In genomic region chr11:34953955-34954354, GRCh38 we compare ENCODE assay signal across 18 cellular contexts. TPM values are rescaled to one million over a fixed set of nuclear protein-coding genes. Genes with fewer than 3 reads are reported as not detected.
DNase-seq lines count a peak whose midpoint lies in the region; ATAC-seq, FAIRE-seq and TF ChIP-seq lines count a peak whose summit lies in the region.
"Had no signal": no experiment of that assay in that cellular context is flagged by ENCODE, and none has a peak within 500 bp of the region (broad histone marks: within the 10 kb centered on the region; RNA-seq: fewer than 3 reads in every experiment).

No MANE protein-coding gene starts in this region.

- H3K27me3 Mint-ChIP-seq in activated T-helper 17 cell treated with anti-CD3 and anti-CD28 coated beads, Interleukin-2, amount 50 U/mL, for 72 hours = no peaks in the 10 kb centered on the region
- H3K27me3 Mint-ChIP-seq: B cell; CD4-positive, alpha-beta T cell had no signal

- H3K9me3 ChIP-seq in HepG2 (ENCODE audit: low read length) (no peaks in the 10 kb centered on the region), right lobe of liver (no peaks in the 10 kb centered on the region)

- no peak overlapping the region for H3K9ac ChIP-seq in HepG2 (ENCODE audit: insufficient read depth, low read depth, low read length)

- H3K4me2 ChIP-seq in HepG2 (ENCODE audit: low read depth, low read length) = no peak overlapping the region

- POLR2A ChIA-PET in HepG2 (lab: Yijun Ruan, JAX) = no interaction called here

- H3K4me3 Mint-ChIP-seq in activated T-helper 17 cell treated with anti-CD3 and anti-CD28 coated beads, Interleukin-2, amount 50 U/mL, for 72 hours = no peak overlapping the region
- H3K4me3 Mint-ChIP-seq: B cell; CD4-positive, alpha-beta T cell had no signal

- in situ Hi-C loops in HepG2 (cut with HindIII; ENCODE audit: extremely low pct_ligation_motif_present, low pct_unique_long_range_greater_than_20kb) = no loop called here
- in situ Hi-C loops in brain microvascular endothelial cell (cut with HindIII; ENCODE audit: low pct_ligation_motif_present, low sequenced_read_pairs) = no loop called here

- TF ChIP-seq POLR2A in HepG2 (IDR thresholded peaks at IDR 0.05; ENCODE audit: insufficient read depth in 1 of 2, low read depth in 2 of 2, low read length in 2 of 2) (no peak), right lobe of liver (IDR thresholded peaks at IDR 0.05) (no peak)

- DNase-seq in HepG2 (ENCODE audit: low spot score) (no peak), right lobe of liver (no peak), foreskin keratinocyte (no peak), SHP77 (lab: John Stamatoyannopoulos, UW) (no peak), brain microvascular endothelial cell (no peak)
- DNase-seq: C1 segment of cervical spinal cord; Calu3; CD4-positive, alpha-beta T cell; DMS 273 treated with DMSO at 0.1 percent for 48 hours; GDM1 had no signal

- intact Hi-C loops in HepG2 (cut with micrococcal nuclease; ENCODE audit: unreplicated experiment) = no loop called here
- intact Hi-C loops in right lobe of liver (cut with DNase I) = no loop called here

- TF ChIP-seq EP300 in HepG2 (IDR thresholded peaks at IDR 0.05; ENCODE audit: low read depth in 2 of 2, low read length in 2 of 2) = no peak
- TF ChIP-seq EP300 in HepG2 (CRISPR knock-in tag; IDR thresholded peaks at IDR 0.05; ENCODE audit: borderline replicate concordance) = no peak

- no peak for ATAC-seq in HepG2
- no peak for ATAC-seq in right lobe of liver
- peak; percentile 50 for ATAC-seq in activated T-helper 17 cell treated with anti-CD3 and anti-CD28 coated beads, Interleukin-2, amount 50 U/mL, for 72 hours (replicated peaks)
- ATAC-seq in foreskin keratinocyte = peak; percentile 23
- no peak for ATAC-seq in GM18873 (IDR thresholded peaks at IDR 0.05; ENCODE audit: low FRiP score, unreplicated experiment)
- ATAC-seq: HCT116 had no signal

- H3K27ac ChIP-seq in HepG2 (ENCODE audit: extremely low read length, insufficient read depth, low read length) (no peak overlapping the region), right lobe of liver (no peak overlapping the region), foreskin keratinocyte (no peak overlapping the region), brain microvascular endothelial cell (no peak overlapping the region)

- no peaks in the 10 kb centered on the region for H3K9me3 Mint-ChIP-seq in activated T-helper 17 cell treated with anti-CD3 and anti-CD28 coated beads, Interleukin-2, amount 50 U/mL, for 72 hours
- H3K9me3 Mint-ChIP-seq: CD4-positive, alpha-beta T cell had no signal

- no peaks in the 10 kb centered on the region for H3K27me3 ChIP-seq in HepG2 (ENCODE audit: control insufficient read depth in 1 of 2, insufficient read depth in 2 of 2, low read length in 2 of 2)
- H3K27me3 ChIP-seq in right lobe of liver = no peaks in the 10 kb centered on the region
- no peaks in the 10 kb centered on the region for H3K27me3 ChIP-seq in foreskin keratinocyte
- no peaks in the 10 kb centered on the region for H3K27me3 ChIP-seq in brain microvascular endothelial cell (replicated peaks)

- no peak overlapping the region for H2AFZ ChIP-seq in HepG2 (ENCODE audit: low read length)

- no peaks in the 10 kb centered on the region for H3K4me1 ChIP-seq in HepG2 (ENCODE audit: insufficient read depth, low read length)
- peaks cover 0 to 4% (median under 1%) of the 10 kb centered on the region in 4 donors for H3K4me1 ChIP-seq in right lobe of liver
- no peaks in the 10 kb centered on the region for H3K4me1 ChIP-seq in foreskin keratinocyte

- no peak for TF ChIP-seq RAD21 in HepG2 (CRISPR knock-in tag; IDR thresholded peaks at IDR 0.05)

- 100% methylated on average over 1 of the region's 1 CpG for WGBS in HepG2 (ENCODE audit: low lambda C conversion rate)
- WGBS in right lobe of liver (ENCODE audit: insufficient coverage, low coverage, low lambda C conversion rate, missing lambda C conversion rate) = 84% methylated on average over 1 of the region's 1 CpG

- H3K4me1 Mint-ChIP-seq in activated T-helper 17 cell treated with anti-CD3 and anti-CD28 coated beads, Interleukin-2, amount 50 U/mL, for 72 hours = peaks cover 6% of the 10 kb centered on the region
- H3K4me1 Mint-ChIP-seq: B cell had no signal

- no peak overlapping the region for H3K27ac Mint-ChIP-seq in activated T-helper 17 cell treated with anti-CD3 and anti-CD28 coated beads, Interleukin-2, amount 50 U/mL, for 72 hours
- H3K27ac Mint-ChIP-seq: B cell; CD4-positive, alpha-beta T cell had no signal

- peaks cover 3 to 30% of the 10 kb centered on the region in 2 experiments; a peak in 4 of 5 replicates for H3K36me3 ChIP-seq in HepG2 (replicated peaks in 1 of 2; ENCODE audit: control insufficient read depth in 1 of 2, insufficient read depth in 2 of 2, low read length in 2 of 2)
- no peaks in the 10 kb centered on the region for H3K36me3 ChIP-seq in right lobe of liver
- H3K36me3 ChIP-seq in brain microvascular endothelial cell (replicated peaks) = no peaks in the 10 kb centered on the region

- H3K4me3 ChIP-seq in HepG2 (replicated peaks in 1 of 3; ENCODE audit: insufficient read depth in 1 of 3, low read depth in 2 of 3, low read length in 3 of 3) (no peak overlapping the region), right lobe of liver (no peak overlapping the region), brain microvascular endothelial cell (ENCODE audit: low read depth, low read length) (no peak overlapping the region)

- CTCF ChIA-PET in HepG2 (lab: Yijun Ruan, JAX; ENCODE audit: low intra/inter-chr PET ratio, low total read pairs) = no interaction called here

- no TSS peak for BruUV-seq in HepG2 (replicated peaks; lab: Mats Ljungman, UMichigan)

- H3K79me2 ChIP-seq in HepG2 (ENCODE audit: insufficient read depth, low read length) = peaks cover 3% of the 10 kb centered on the region

- no peak for TF ChIP-seq CTCF in HepG2 (CRISPR knock-in tag; IDR thresholded peaks at IDR 0.05)
- TF ChIP-seq CTCF in right lobe of liver (IDR thresholded peaks at IDR 0.05) = no peak
- TF ChIP-seq CTCF in foreskin keratinocyte (conservative IDR thresholded peaks at IDR 0.05) = no peak
- no peak for TF ChIP-seq CTCF in brain microvascular endothelial cell (IDR thresholded peaks at IDR 0.05; ENCODE audit: low read depth, low read length, missing control alignments)

- H3K36me3 Mint-ChIP-seq in activated T-helper 17 cell treated with anti-CD3 and anti-CD28 coated beads, Interleukin-2, amount 50 U/mL, for 72 hours (ENCODE audit: low read depth) = peaks cover 26% of the 10 kb centered on the region

- H4K20me1 ChIP-seq in HepG2 (ENCODE audit: insufficient read depth, low read length) = peaks cover 2% of the 10 kb centered on the region; the same call in 1 of the 2 replicates

- FAIRE-seq in HepG2 (lab: Jason Lieb, UNC) = no peak
- FAIRE-seq: A204.1, GM19239, H54, HTR-8/SVneo had no signal

RNA-seq across cellular contexts. Expression of gene PDHX, which starts 37.5 kb away (rescaled TPM):
- 73.8 and 106 TPM in 2 replicates for total RNA-seq in HepG2 (2016; rRNA removed; fragmentation: Illumina TruSeq; extraction: Trizol)
- total RNA-seq in HepG2 (2016; cell fraction: cytosol; rRNA removed; fragmentation: Illumina TruSeq; extraction: Trizol; ENCODE audit: low read depth) = 41.6 and 44.1 TPM in 2 replicates
- 72.5 and 104 TPM in 2 replicates for total RNA-seq in HepG2 (2016; cell fraction: insoluble cytoplasmic fraction; rRNA removed; fragmentation: Illumina TruSeq; extraction: Trizol)
- total RNA-seq in HepG2 (2016; cell fraction: membrane; rRNA removed; fragmentation: Illumina TruSeq; extraction: Trizol) = 37.7 and 42.3 TPM in 2 replicates
- total RNA-seq in HepG2 (2016; cell fraction: nucleus; rRNA removed; fragmentation: Illumina TruSeq; extraction: Trizol) = 43.0 and 44.2 TPM in 2 replicates
- 32.9 and 41.0 TPM in 2 replicates for polyA plus RNA-seq in HepG2 (2011; rRNA removed)
- 24.4 and 27.6 TPM in 2 replicates for polyA plus RNA-seq in HepG2 (2011; cell fraction: cytosol; rRNA removed)
- 15.3 and 16.3 TPM in 2 replicates for polyA plus RNA-seq in HepG2 (2011; cell fraction: nucleus; rRNA removed)
- polyA plus RNA-seq in HepG2 (2012) = 35.7 and 57.8 TPM in 2 replicates
- polyA plus RNA-seq in HepG2 (2016; cell fraction: cytosol; fragmentation: Illumina TruSeq; extraction: Trizol; ENCODE audit: low read depth) = 6.3 and 6.7 TPM in 2 replicates
- 95.4 and 97.5 TPM in 2 replicates for polyA plus RNA-seq in HepG2 (2016; cell fraction: insoluble cytoplasmic fraction; fragmentation: Illumina TruSeq; extraction: Trizol; ENCODE audit: low read depth)
- 14.4 and 16.3 TPM in 2 replicates for polyA plus RNA-seq in HepG2 (2016; cell fraction: membrane; fragmentation: Illumina TruSeq; extraction: Trizol; ENCODE audit: low read depth)
- polyA plus RNA-seq in HepG2 (2016; cell fraction: nucleus; fragmentation: Illumina TruSeq; extraction: Trizol; ENCODE audit: insufficient read depth, low read depth) = 43.7 and 45.9 TPM in 2 replicates
- 30.6 and 40.4 TPM in 2 replicates for polyA minus RNA-seq in HepG2 (2011; rRNA and poly(A)+ RNA removed; ENCODE audit: low replicate concordance)
- 38.4 and 43.3 TPM in 2 replicates for polyA minus RNA-seq in HepG2 (2011; cell fraction: cytosol; rRNA and poly(A)+ RNA removed)
- polyA minus RNA-seq in HepG2 (2011; cell fraction: nucleus; rRNA and poly(A)+ RNA removed) = 67.5 and 80.9 TPM in 2 replicates
- total RNA-seq in right lobe of liver = 10 to 100 TPM; 21.3 to 31.3 (median 28.8) TPM
- total RNA-seq in activated T-helper 17 cell treated with anti-CD3 and anti-CD28 coated beads, Interleukin-2, amount 50 U/mL, for 72 hours = 10 to 100 TPM; 23.9 to 28.2 TPM
- 26.3 and 29.7 TPM in 2 replicates for total RNA-seq in foreskin keratinocyte
- 11.6 and 14.4 TPM in 2 replicates for polyA plus RNA-seq in foreskin keratinocyte

RNA-seq across cellular contexts. Expression of gene APIP, which starts 37.8 kb away (rescaled TPM):
- total RNA-seq in HepG2 (2016; rRNA removed; fragmentation: Illumina TruSeq; extraction: Trizol) (31.0 and 41.8 TPM in 2 replicates), right lobe of liver (10 to 100 TPM in 5 of 6 experiments, 1 to 10 TPM in 1; 9.4 to 19.7 (median 14.5) TPM), foreskin keratinocyte (17.1 and 18.0 TPM in 2 replicates)
- 9.9 and 10.1 TPM in 2 replicates for total RNA-seq in HepG2 (2016; cell fraction: cytosol; rRNA removed; fragmentation: Illumina TruSeq; extraction: Trizol; ENCODE audit: low read depth)
- total RNA-seq in HepG2 (2016; cell fraction: insoluble cytoplasmic fraction; rRNA removed; fragmentation: Illumina TruSeq; extraction: Trizol) = 31.4 and 48.5 TPM in 2 replicates
- total RNA-seq in HepG2 (2016; cell fraction: membrane; rRNA removed; fragmentation: Illumina TruSeq; extraction: Trizol) = 14.2 and 15.9 TPM in 2 replicates
- total RNA-seq in HepG2 (2016; cell fraction: nucleus; rRNA removed; fragmentation: Illumina TruSeq; extraction: Trizol) = 15.4 and 16.1 TPM in 2 replicates
- polyA plus RNA-seq in HepG2 (2011; rRNA removed) (10.9 and 16.9 TPM in 2 replicates), foreskin keratinocyte (13.9 and 15.9 TPM in 2 replicates)
- polyA plus RNA-seq in HepG2 (2011; cell fraction: cytosol; rRNA removed) = 10.8 and 10.9 TPM in 2 replicates
- polyA plus RNA-seq in HepG2 (2011; cell fraction: nucleus; rRNA removed) = 2.8 and 5.2 TPM in 2 replicates
- 17.8 and 20.5 TPM in 2 replicates for polyA plus RNA-seq in HepG2 (2012)
- polyA plus RNA-seq in HepG2 (2016; cell fraction: cytosol; fragmentation: Illumina TruSeq; extraction: Trizol; ENCODE audit: low read depth) = 7.2 and 8.5 TPM in 2 replicates
- polyA plus RNA-seq in HepG2 (2016; cell fraction: insoluble cytoplasmic fraction; fragmentation: Illumina TruSeq; extraction: Trizol; ENCODE audit: low read depth) = 65.8 and 75.5 TPM in 2 replicates
- polyA plus RNA-seq in HepG2 (2016; cell fraction: membrane; fragmentation: Illumina TruSeq; extraction: Trizol; ENCODE audit: low read depth) = 14.5 and 15.3 TPM in 2 replicates
- 26.8 and 31.3 TPM in 2 replicates for polyA plus RNA-seq in HepG2 (2016; cell fraction: nucleus; fragmentation: Illumina TruSeq; extraction: Trizol; ENCODE audit: insufficient read depth, low read depth)
- polyA minus RNA-seq in HepG2 (2011; rRNA and poly(A)+ RNA removed; ENCODE audit: low replicate concordance) = 3.3 and 3.6 TPM in 2 replicates
- polyA minus RNA-seq in HepG2 (2011; cell fraction: cytosol; rRNA and poly(A)+ RNA removed) = 5.6 and 6.0 TPM in 2 replicates
- 3.0 and 5.3 TPM in 2 replicates for polyA minus RNA-seq in HepG2 (2011; cell fraction: nucleus; rRNA and poly(A)+ RNA removed)
- 10 to 100 TPM; 19.5 to 30.6 TPM for total RNA-seq in activated T-helper 17 cell treated with anti-CD3 and anti-CD28 coated beads, Interleukin-2, amount 50 U/mL, for 72 hours

Comparison
In these comparisons a context has a peak if more than half of its experiments do, and no peak if none do; other contexts are left out.
1. ATAC-seq: peak in activated T-helper 17 cell treated with anti-CD3 and anti-CD28 coated beads, Interleukin-2, amount 50 U/mL, for 72 hours (single experiment) and foreskin keratinocyte (single experiment); none in HepG2 (single experiment), right lobe of liver (0 of 4) and GM18873 (single experiment).